12 cellular contexts compared by ENCODE assay signal in genomic region chr1:109508001-109508872, GRCh38. TPM values are rescaled to one million over a fixed set of nuclear protein-coding genes. Genes with fewer than 3 reads are reported as not detected.
DNase-seq lines count a peak whose midpoint lies in the region; ATAC-seq, FAIRE-seq and TF ChIP-seq lines count a peak whose summit lies in the region.
"Had no signal": no experiment of that assay in that cellular context is flagged by ENCODE, and none has a peak within 500 bp of the region (broad histone marks: within the 10 kb centered on the region; RNA-seq: fewer than 3 reads in every experiment).

No MANE protein-coding gene starts in this region.

- H3K9me3 Mint-ChIP-seq in brain = peaks cover 0 to 4% (median 0%) of the 10 kb centered on the region in 5 experiments
- no peaks in the 10 kb centered on the region for H3K9me3 Mint-ChIP-seq in natural killer cell treated with Interleukin-12 subunit alpha and Interleukin-12 subunit beta and Interleukin-15 and Interleukin-18, amount 100 ng/mL, for 72 hours

- TF ChIP-seq EP300 in HepG2 (IDR thresholded peaks at IDR 0.05; ENCODE audit: low read depth in 2 of 2, low read length in 2 of 2) (no peak), HepG2 (CRISPR knock-in tag; IDR thresholded peaks at IDR 0.05; ENCODE audit: borderline replicate concordance) (no peak)

- FAIRE-seq in HepG2 (lab: Jason Lieb, UNC) = no peak

- no peaks in the 10 kb centered on the region for H3K36me3 ChIP-seq in HepG2 (replicated peaks in 1 of 2; ENCODE audit: control insufficient read depth in 1 of 2, insufficient read depth in 2 of 2, low read length in 2 of 2)
- no peaks in the 10 kb centered on the region for H3K36me3 ChIP-seq in right lobe of liver
- no peaks in the 10 kb centered on the region for H3K36me3 ChIP-seq in upper lobe of right lung

- WGBS in HepG2 (ENCODE audit: low lambda C conversion rate) = 86% methylated on average over 21 of the region's 25 CpGs
- WGBS in right lobe of liver (ENCODE audit: insufficient coverage, low coverage, low lambda C conversion rate, missing lambda C conversion rate) = 87% methylated on average over 17 of the region's 25 CpGs

- in situ Hi-C loops in HepG2 (cut with HindIII; ENCODE audit: extremely low pct_ligation_motif_present, low pct_unique_long_range_greater_than_20kb) = no loop called here

- ATAC-seq in HepG2 = peak; percentile 13; the same call in 2 of the 3 replicates
- ATAC-seq in right lobe of liver = no peak
- ATAC-seq in natural killer cell treated with Interleukin-12 subunit alpha and Interleukin-12 subunit beta and Interleukin-15 and Interleukin-18, amount 100 ng/mL, for 72 hours = no peak
- no peak for ATAC-seq in upper lobe of right lung
- no peak for ATAC-seq in GM21423 (IDR thresholded peaks at IDR 0.05; ENCODE audit: unreplicated experiment)

- no peaks in the 10 kb centered on the region for H3K79me2 ChIP-seq in HepG2 (ENCODE audit: insufficient read depth, low read length)

- peaks cover 55% of the 10 kb centered on the region for H3K4me1 Mint-ChIP-seq in brain
- peaks cover 34 to 38% of the 10 kb centered on the region in 2 donors for H3K4me1 Mint-ChIP-seq in natural killer cell treated with Interleukin-12 subunit alpha and Interleukin-12 subunit beta and Interleukin-15 and Interleukin-18, amount 100 ng/mL, for 72 hours (ENCODE audit: low read depth in 2 of 2)

- peak overlapping the region; percentile 82 to 92 (median 87) for H3K4me3 Mint-ChIP-seq in brain
- peak overlapping the region; percentile 82 for H3K4me3 Mint-ChIP-seq in natural killer cell treated with Interleukin-12 subunit alpha and Interleukin-12 subunit beta and Interleukin-15 and Interleukin-18, amount 100 ng/mL, for 72 hours

- no peak overlapping the region for H2AFZ ChIP-seq in HepG2 (ENCODE audit: low read length)

- H3K4me3 ChIP-seq in HepG2 (replicated peaks in 1 of 3; ENCODE audit: insufficient read depth in 1 of 3, low read depth in 2 of 3, low read length in 3 of 3) (no peak overlapping the region; a peak in 1 of 6 replicates), right lobe of liver (no peak overlapping the region), upper lobe of right lung (peak overlapping the region; percentile 68)

- H3K4me1 ChIP-seq in HepG2 (ENCODE audit: insufficient read depth, low read length) (peaks cover 17% of the 10 kb centered on the region), right lobe of liver (peaks cover 0 to 3% (median 1%) of the 10 kb centered on the region in 4 donors), upper lobe of right lung (peaks cover 15% of the 10 kb centered on the region)

- TF ChIP-seq RAD21 in HepG2 (CRISPR knock-in tag; IDR thresholded peaks at IDR 0.05) = no peak

- H3K9me3 ChIP-seq in HepG2 (ENCODE audit: low read length) = no peaks in the 10 kb centered on the region
- H3K9me3 ChIP-seq in right lobe of liver = no peaks in the 10 kb centered on the region
- H3K9me3 ChIP-seq in upper lobe of right lung = no peaks in the 10 kb centered on the region

- H3K36me3 Mint-ChIP-seq in brain = peaks cover 33% of the 10 kb centered on the region
- no peaks in the 10 kb centered on the region for H3K36me3 Mint-ChIP-seq in natural killer cell treated with Interleukin-12 subunit alpha and Interleukin-12 subunit beta and Interleukin-15 and Interleukin-18, amount 100 ng/mL, for 72 hours

- H3K27ac ChIP-seq in HepG2 (ENCODE audit: extremely low read length, insufficient read depth, low read length) = no peak overlapping the region
- no peak overlapping the region for H3K27ac ChIP-seq in right lobe of liver
- no peak overlapping the region for H3K27ac ChIP-seq in upper lobe of right lung
- H3K27ac ChIP-seq in RWPE1 = no peak overlapping the region
- H3K27ac ChIP-seq: GM23248 had no signal

- no peak overlapping the region for H3K4me2 ChIP-seq in HepG2 (ENCODE audit: low read depth, low read length)

- CTCF ChIA-PET in HepG2 (lab: Yijun Ruan, JAX; ENCODE audit: low intra/inter-chr PET ratio, low total read pairs) = no interaction called here
- CTCF ChIA-PET in RWPE1 (lab: Yijun Ruan, JAX) = interaction anchor here (0.6 to 6.9 kb wide), 3 partner anchors 14 to 52 kb away, joined by 3 to 41 read pairs (median 3); no protein-coding TSS in a partner anchor

- BruUV-seq in HepG2 (replicated peaks; lab: Mats Ljungman, UMichigan) = no TSS peak

- POLR2A ChIA-PET in HepG2 (lab: Yijun Ruan, JAX) = interaction anchor here (0.8 kb wide), 1 partner anchor 40 kb away, joined by 3 read pairs; the partner anchor contains the start of gene GNAI3
- POLR2A ChIA-PET in RWPE1 (lab: Yijun Ruan, JAX; ENCODE audit: low non-redundant PET) = no interaction called here

- intact Hi-C loops in HepG2 (cut with micrococcal nuclease; ENCODE audit: unreplicated experiment) = no loop called here
- intact Hi-C loops in right lobe of liver (cut with DNase I) = no loop called here
- intact Hi-C loops in upper lobe of right lung (cut with DNase I) = no loop called here

- no peak for TF ChIP-seq CTCF in HepG2 (CRISPR knock-in tag; IDR thresholded peaks at IDR 0.05)
- no peak for TF ChIP-seq CTCF in right lobe of liver (IDR thresholded peaks at IDR 0.05)
- no peak for TF ChIP-seq CTCF in brain (conservative IDR thresholded peaks at IDR 0.05)
- no peak for TF ChIP-seq CTCF in upper lobe of right lung (IDR thresholded peaks at IDR 0.05)
- TF ChIP-seq CTCF in RWPE1 (conservative IDR thresholded peaks at IDR 0.05; ENCODE audit: low read depth) = no peak

- peak overlapping the region; percentile 62 to 79 (median 76) for H3K27ac Mint-ChIP-seq in brain
- peak overlapping the region in 1 of 2 donors; percentile 67 for H3K27ac Mint-ChIP-seq in natural killer cell treated with Interleukin-12 subunit alpha and Interleukin-12 subunit beta and Interleukin-15 and Interleukin-18, amount 100 ng/mL, for 72 hours

- peaks cover 7% of the 10 kb centered on the region for H3K27me3 Mint-ChIP-seq in brain
- H3K27me3 Mint-ChIP-seq in natural killer cell treated with Interleukin-12 subunit alpha and Interleukin-12 subunit beta and Interleukin-15 and Interleukin-18, amount 100 ng/mL, for 72 hours = peaks cover 0 to 7% of the 10 kb centered on the region in 2 donors

- peaks cover 0 to 18% of the 10 kb centered on the region in 2 experiments; a peak in 3 of 5 replicates for H3K27me3 ChIP-seq in HepG2 (ENCODE audit: control insufficient read depth in 1 of 2, insufficient read depth in 2 of 2, low read length in 2 of 2)
- no peaks in the 10 kb centered on the region for H3K27me3 ChIP-seq in right lobe of liver
- H3K27me3 ChIP-seq in upper lobe of right lung = no peaks in the 10 kb centered on the region

- H3K9ac ChIP-seq in HepG2 (ENCODE audit: insufficient read depth, low read depth, low read length) = no peak overlapping the region

- H4K20me1 ChIP-seq in HepG2 (ENCODE audit: insufficient read depth, low read length) = no peaks in the 10 kb centered on the region

- no peak for DNase-seq in HepG2 (ENCODE audit: low spot score)
- DNase-seq in right lobe of liver = no peak
- no peak for DNase-seq in natural killer cell treated with Interleukin-12 subunit alpha and Interleukin-12 subunit beta and Interleukin-15 and Interleukin-18, amount 100 ng/mL, for 72 hours (ENCODE audit: low spot score)
- no peak for DNase-seq in upper lobe of right lung
- no peak for DNase-seq in RWPE1 (ENCODE audit: low spot score)
- no peak for DNase-seq in middle frontal gyrus (ENCODE audit: extremely low spot score, low spot score)
- DNase-seq: GM23248, NCI-H1417 treated with DMSO at 0.1 percent for 48 hours, NCI-H748 treated with DMSO at 0.1 percent for 48 hours had no signal

- no peak for TF ChIP-seq POLR2A in HepG2 (IDR thresholded peaks at IDR 0.05; ENCODE audit: insufficient read depth in 1 of 2, low read depth in 2 of 2, low read length in 2 of 2)
- TF ChIP-seq POLR2A in right lobe of liver (IDR thresholded peaks at IDR 0.05) = no peak

RNA-seq across cellular contexts. Expression of gene AMIGO1, which starts 1.3 kb away (rescaled TPM):
- total RNA-seq in HepG2 (2016; rRNA removed; fragmentation: Illumina TruSeq; extraction: Trizol) (1.00 and 1.3 TPM in 2 replicates), right lobe of liver (1 to 10 TPM; 2.6 to 3.9 (median 3.2) TPM), upper lobe of right lung (13.3 TPM)
- total RNA-seq in HepG2 (2016; cell fraction: cytosol; rRNA removed; fragmentation: Illumina TruSeq; extraction: Trizol; ENCODE audit: low read depth) = 0.18 and 0.20 TPM in 2 replicates
- total RNA-seq in HepG2 (2016; cell fraction: insoluble cytoplasmic fraction; rRNA removed; fragmentation: Illumina TruSeq; extraction: Trizol) = 0.86 and 1.2 TPM in 2 replicates
- 0.80 and 0.83 TPM in 2 replicates for total RNA-seq in HepG2 (2016; cell fraction: membrane; rRNA removed; fragmentation: Illumina TruSeq; extraction: Trizol)
- total RNA-seq in HepG2 (2016; cell fraction: nucleus; rRNA removed; fragmentation: Illumina TruSeq; extraction: Trizol) = 1.3 and 1.4 TPM in 2 replicates
- polyA plus RNA-seq in HepG2 (2011; rRNA removed) (0.40 and 0.85 TPM in 2 replicates), brain (ENCODE audit: insufficient read depth, low read depth, low replicate concordance) (19.2 TPM)
- 0.47 and 0.56 TPM in 2 replicates for polyA plus RNA-seq in HepG2 (2011; cell fraction: cytosol; rRNA removed)
- polyA plus RNA-seq in HepG2 (2011; cell fraction: nucleus; rRNA removed) = 0.59 and 0.66 TPM in 2 replicates
- polyA plus RNA-seq in HepG2 (2012) = 0.91 and 1.3 TPM in 2 replicates
- polyA plus RNA-seq in HepG2 (2016; cell fraction: cytosol; fragmentation: Illumina TruSeq; extraction: Trizol; ENCODE audit: low read depth) = 0.20 TPM in 2 replicates
- polyA plus RNA-seq in HepG2 (2016; cell fraction: insoluble cytoplasmic fraction; fragmentation: Illumina TruSeq; extraction: Trizol; ENCODE audit: low read depth) = 0.64 and 0.81 TPM in 2 replicates
- polyA plus RNA-seq in HepG2 (2016; cell fraction: membrane; fragmentation: Illumina TruSeq; extraction: Trizol; ENCODE audit: low read depth) = 0.51 and 0.61 TPM in 2 replicates
- polyA plus RNA-seq in HepG2 (2016; cell fraction: nucleus; fragmentation: Illumina TruSeq; extraction: Trizol; ENCODE audit: insufficient read depth, low read depth) = 1.6 and 2.2 TPM in 2 replicates
- 1.2 and 1.7 TPM in 2 replicates for polyA minus RNA-seq in HepG2 (2011; rRNA and poly(A)+ RNA removed; ENCODE audit: low replicate concordance)
- 0.35 and 0.89 TPM in 2 replicates for polyA minus RNA-seq in HepG2 (2011; cell fraction: cytosol; rRNA and poly(A)+ RNA removed)
- 0.39 and 0.62 TPM in 2 replicates for polyA minus RNA-seq in HepG2 (2011; cell fraction: nucleus; rRNA and poly(A)+ RNA removed)
- 1 to 10 TPM in 1 of 2 donors, under 1 TPM in 1; 0.90 to 1.0 TPM for total RNA-seq in natural killer cell treated with Interleukin-12 subunit alpha and Interleukin-12 subunit beta and Interleukin-15 and Interleukin-18, amount 100 ng/mL, for 72 hours

RNA-seq across cellular contexts. Expression of gene CYB561D1, which starts 14.3 kb away (rescaled TPM):
- total RNA-seq in HepG2 (2016; rRNA removed; fragmentation: Illumina TruSeq; extraction: Trizol) (3.9 and 4.1 TPM in 2 replicates), right lobe of liver (1 to 10 TPM; 1.5 to 3.1 (median 2.4) TPM), upper lobe of right lung (13.1 TPM)
- 0.44 and 1.0 TPM in 2 replicates for total RNA-seq in HepG2 (2016; cell fraction: cytosol; rRNA removed; fragmentation: Illumina TruSeq; extraction: Trizol; ENCODE audit: low read depth)
- total RNA-seq in HepG2 (2016; cell fraction: insoluble cytoplasmic fraction; rRNA removed; fragmentation: Illumina TruSeq; extraction: Trizol) = 3.5 and 4.3 TPM in 2 replicates
- 2.2 and 2.3 TPM in 2 replicates for total RNA-seq in HepG2 (2016; cell fraction: membrane; rRNA removed; fragmentation: Illumina TruSeq; extraction: Trizol)
- total RNA-seq in HepG2 (2016; cell fraction: nucleus; rRNA removed; fragmentation: Illumina TruSeq; extraction: Trizol) = 4.4 and 5.2 TPM in 2 replicates
- polyA plus RNA-seq in HepG2 (2011; rRNA removed) (3.9 and 4.5 TPM in 2 replicates), brain (ENCODE audit: insufficient read depth, low read depth, low replicate concordance) (7.5 TPM)
- polyA plus RNA-seq in HepG2 (2011; cell fraction: cytosol; rRNA removed) = 4.0 and 4.2 TPM in 2 replicates
- polyA plus RNA-seq in HepG2 (2011; cell fraction: nucleus; rRNA removed) = 6.7 and 7.1 TPM in 2 replicates
- polyA plus RNA-seq in HepG2 (2012) = 2.4 and 3.6 TPM in 2 replicates
- 0.35 TPM in 2 replicates for polyA plus RNA-seq in HepG2 (2016; cell fraction: cytosol; fragmentation: Illumina TruSeq; extraction: Trizol; ENCODE audit: low read depth)
- 2.1 and 2.6 TPM in 2 replicates for polyA plus RNA-seq in HepG2 (2016; cell fraction: insoluble cytoplasmic fraction; fragmentation: Illumina TruSeq; extraction: Trizol; ENCODE audit: low read depth)
- polyA plus RNA-seq in HepG2 (2016; cell fraction: membrane; fragmentation: Illumina TruSeq; extraction: Trizol; ENCODE audit: low read depth) = 1.2 and 1.4 TPM in 2 replicates
- 7.6 and 8.4 TPM in 2 replicates for polyA plus RNA-seq in HepG2 (2016; cell fraction: nucleus; fragmentation: Illumina TruSeq; extraction: Trizol; ENCODE audit: insufficient read depth, low read depth)
- 10.4 and 12.2 TPM in 2 replicates for polyA minus RNA-seq in HepG2 (2011; rRNA and poly(A)+ RNA removed; ENCODE audit: low replicate concordance)
- polyA minus RNA-seq in HepG2 (2011; cell fraction: cytosol; rRNA and poly(A)+ RNA removed) = 1.5 and 2.7 TPM in 2 replicates
- polyA minus RNA-seq in HepG2 (2011; cell fraction: nucleus; rRNA and poly(A)+ RNA removed) = 2.3 and 4.1 TPM in 2 replicates
- total RNA-seq in natural killer cell treated with Interleukin-12 subunit alpha and Interleukin-12 subunit beta and Interleukin-15 and Interleukin-18, amount 100 ng/mL, for 72 hours = 10 to 100 TPM; 13.1 to 18.7 TPM

RNA-seq across cellular contexts. Expression of gene ATXN7L2, which starts 24.5 kb away (rescaled TPM):
- 1.3 and 2.7 TPM in 2 replicates for total RNA-seq in HepG2 (2016; rRNA removed; fragmentation: Illumina TruSeq; extraction: Trizol)
- 1.7 and 1.9 TPM in 2 replicates for total RNA-seq in HepG2 (2016; cell fraction: cytosol; rRNA removed; fragmentation: Illumina TruSeq; extraction: Trizol; ENCODE audit: low read depth)
- total RNA-seq in HepG2 (2016; cell fraction: insoluble cytoplasmic fraction; rRNA removed; fragmentation: Illumina TruSeq; extraction: Trizol) = 1.6 and 2.7 TPM in 2 replicates
- 2.1 and 2.6 TPM in 2 replicates for total RNA-seq in HepG2 (2016; cell fraction: membrane; rRNA removed; fragmentation: Illumina TruSeq; extraction: Trizol)
- 3.2 and 3.4 TPM in 2 replicates for total RNA-seq in HepG2 (2016; cell fraction: nucleus; rRNA removed; fragmentation: Illumina TruSeq; extraction: Trizol)
- 2.8 and 3.0 TPM in 2 replicates for polyA plus RNA-seq in HepG2 (2011; rRNA removed)
- 1.3 and 2.3 TPM in 2 replicates for polyA plus RNA-seq in HepG2 (2011; cell fraction: cytosol; rRNA removed)
- polyA plus RNA-seq in HepG2 (2011; cell fraction: nucleus; rRNA removed) = 14.3 and 20.6 TPM in 2 replicates
- polyA plus RNA-seq in HepG2 (2012) = 1.5 and 1.8 TPM in 2 replicates
- 1.1 and 1.3 TPM in 2 replicates for polyA plus RNA-seq in HepG2 (2016; cell fraction: cytosol; fragmentation: Illumina TruSeq; extraction: Trizol; ENCODE audit: low read depth)
- polyA plus RNA-seq in HepG2 (2016; cell fraction: insoluble cytoplasmic fraction; fragmentation: Illumina TruSeq; extraction: Trizol; ENCODE audit: low read depth) = 2.1 and 2.2 TPM in 2 replicates
- polyA plus RNA-seq in HepG2 (2016; cell fraction: membrane; fragmentation: Illumina TruSeq; extraction: Trizol; ENCODE audit: low read depth) = 1.7 and 2.1 TPM in 2 replicates
- 8.6 and 9.8 TPM in 2 replicates for polyA plus RNA-seq in HepG2 (2016; cell fraction: nucleus; fragmentation: Illumina TruSeq; extraction: Trizol; ENCODE audit: insufficient read depth, low read depth)
- 5.7 and 8.5 TPM in 2 replicates for polyA minus RNA-seq in HepG2 (2011; rRNA and poly(A)+ RNA removed; ENCODE audit: low replicate concordance)
- 0.97 and 1.4 TPM in 2 replicates for polyA minus RNA-seq in HepG2 (2011; cell fraction: cytosol; rRNA and poly(A)+ RNA removed)
- polyA minus RNA-seq in HepG2 (2011; cell fraction: nucleus; rRNA and poly(A)+ RNA removed) = 10.9 and 15.0 TPM in 2 replicates
- total RNA-seq in right lobe of liver = 1 to 10 TPM; 1.5 to 6.1 (median 3.1) TPM
- 9.2 TPM for polyA plus RNA-seq in brain (ENCODE audit: insufficient read depth, low read depth, low replicate concordance)
- 10 to 100 TPM in 1 of 2 donors, 1 to 10 TPM in 1; 8.4 to 19.9 TPM for total RNA-seq in natural killer cell treated with Interleukin-12 subunit alpha and Interleukin-12 subunit beta and Interleukin-15 and Interleukin-18, amount 100 ng/mL, for 72 hours
- 4.6 TPM for total RNA-seq in upper lobe of right lung

RNA-seq across cellular contexts. Expression of gene GPR61, which starts 31.4 kb away (rescaled TPM):
- total RNA-seq in HepG2 (2016; rRNA removed; fragmentation: Illumina TruSeq; extraction: Trizol) (not detected in 2 replicates), right lobe of liver (not detected), upper lobe of right lung (not detected)
- 0.35 and 0.81 TPM in 2 replicates for total RNA-seq in HepG2 (2016; cell fraction: cytosol; rRNA removed; fragmentation: Illumina TruSeq; extraction: Trizol; ENCODE audit: low read depth)
- total RNA-seq in HepG2 (2016; cell fraction: insoluble cytoplasmic fraction; rRNA removed; fragmentation: Illumina TruSeq; extraction: Trizol) = 0.30 TPM in 1 of 2 replicates, not detected in the other
- 0.46 and 0.48 TPM in 2 replicates for total RNA-seq in HepG2 (2016; cell fraction: membrane; rRNA removed; fragmentation: Illumina TruSeq; extraction: Trizol)
- total RNA-seq in HepG2 (2016; cell fraction: nucleus; rRNA removed; fragmentation: Illumina TruSeq; extraction: Trizol) = 0.28 TPM in 1 of 2 replicates, not detected in the other
- polyA plus RNA-seq in HepG2 (2011; rRNA removed) (not detected in 2 replicates), brain (ENCODE audit: insufficient read depth, low read depth, low replicate concordance) (1.6 TPM)
- not detected in 2 replicates for polyA plus RNA-seq in HepG2 (2011; cell fraction: cytosol; rRNA removed)
- 0.05 TPM in 1 of 2 replicates, not detected in the other for polyA plus RNA-seq in HepG2 (2011; cell fraction: nucleus; rRNA removed)
- polyA plus RNA-seq in HepG2 (2012) = 0.43 and 0.49 TPM in 2 replicates
- polyA plus RNA-seq in HepG2 (2016; cell fraction: cytosol; fragmentation: Illumina TruSeq; extraction: Trizol; ENCODE audit: low read depth) = not detected in 2 replicates
- polyA plus RNA-seq in HepG2 (2016; cell fraction: insoluble cytoplasmic fraction; fragmentation: Illumina TruSeq; extraction: Trizol; ENCODE audit: low read depth) = not detected in 2 replicates
- not detected in 2 replicates for polyA plus RNA-seq in HepG2 (2016; cell fraction: membrane; fragmentation: Illumina TruSeq; extraction: Trizol; ENCODE audit: low read depth)
- not detected in 2 replicates for polyA plus RNA-seq in HepG2 (2016; cell fraction: nucleus; fragmentation: Illumina TruSeq; extraction: Trizol; ENCODE audit: insufficient read depth, low read depth)
- 0.40 TPM in 1 of 2 replicates, not detected in the other for polyA minus RNA-seq in HepG2 (2011; rRNA and poly(A)+ RNA removed; ENCODE audit: low replicate concordance)
- polyA minus RNA-seq in HepG2 (2011; cell fraction: cytosol; rRNA and poly(A)+ RNA removed) = not detected in 2 replicates
- 0.90 TPM in 1 of 2 replicates, not detected in the other for polyA minus RNA-seq in HepG2 (2011; cell fraction: nucleus; rRNA and poly(A)+ RNA removed)
- not detected for total RNA-seq in natural killer cell treated with Interleukin-12 subunit alpha and Interleukin-12 subunit beta and Interleukin-15 and Interleukin-18, amount 100 ng/mL, for 72 hours
- total RNA-seq: epithelial cell of proximal tubule, GM23248 had no signal
- polyA plus RNA-seq: GM23248 had no signal

RNA-seq across cellular contexts. Expression of gene GNAI3, which starts 40.2 kb away (rescaled TPM):
- total RNA-seq in HepG2 (2016; rRNA removed; fragmentation: Illumina TruSeq; extraction: Trizol) = 9.0 and 11.0 TPM in 2 replicates
- 1.1 TPM in 2 replicates for total RNA-seq in HepG2 (2016; cell fraction: cytosol; rRNA removed; fragmentation: Illumina TruSeq; extraction: Trizol; ENCODE audit: low read depth)
- 9.0 and 11.4 TPM in 2 replicates for total RNA-seq in HepG2 (2016; cell fraction: insoluble cytoplasmic fraction; rRNA removed; fragmentation: Illumina TruSeq; extraction: Trizol)
- 2.8 and 3.3 TPM in 2 replicates for total RNA-seq in HepG2 (2016; cell fraction: membrane; rRNA removed; fragmentation: Illumina TruSeq; extraction: Trizol)
- total RNA-seq in HepG2 (2016; cell fraction: nucleus; rRNA removed; fragmentation: Illumina TruSeq; extraction: Trizol) = 7.4 and 8.2 TPM in 2 replicates
- 3.2 and 4.3 TPM in 2 replicates for polyA plus RNA-seq in HepG2 (2011; rRNA removed)
- polyA plus RNA-seq in HepG2 (2011; cell fraction: cytosol; rRNA removed) = 1.9 and 3.2 TPM in 2 replicates
- polyA plus RNA-seq in HepG2 (2011; cell fraction: nucleus; rRNA removed) = 1.5 and 1.9 TPM in 2 replicates
- polyA plus RNA-seq in HepG2 (2012) = 4.1 and 4.5 TPM in 2 replicates
- 0.65 and 0.78 TPM in 2 replicates for polyA plus RNA-seq in HepG2 (2016; cell fraction: cytosol; fragmentation: Illumina TruSeq; extraction: Trizol; ENCODE audit: low read depth)
- 7.9 and 8.3 TPM in 2 replicates for polyA plus RNA-seq in HepG2 (2016; cell fraction: insoluble cytoplasmic fraction; fragmentation: Illumina TruSeq; extraction: Trizol; ENCODE audit: low read depth)
- polyA plus RNA-seq in HepG2 (2016; cell fraction: membrane; fragmentation: Illumina TruSeq; extraction: Trizol; ENCODE audit: low read depth) = 1.5 and 1.6 TPM in 2 replicates
- polyA plus RNA-seq in HepG2 (2016; cell fraction: nucleus; fragmentation: Illumina TruSeq; extraction: Trizol; ENCODE audit: insufficient read depth, low read depth) = 4.4 and 4.6 TPM in 2 replicates
- 4.2 and 4.8 TPM in 2 replicates for polyA minus RNA-seq in HepG2 (2011; rRNA and poly(A)+ RNA removed; ENCODE audit: low replicate concordance)
- polyA minus RNA-seq in HepG2 (2011; cell fraction: cytosol; rRNA and poly(A)+ RNA removed) = 4.1 TPM in 2 replicates
- 20.0 and 20.5 TPM in 2 replicates for polyA minus RNA-seq in HepG2 (2011; cell fraction: nucleus; rRNA and poly(A)+ RNA removed)
- total RNA-seq in right lobe of liver = 1 to 10 TPM; 2.5 to 4.3 (median 3.3) TPM
- 5.6 TPM for polyA plus RNA-seq in brain (ENCODE audit: insufficient read depth, low read depth, low replicate concordance)
- total RNA-seq in natural killer cell treated with Interleukin-12 subunit alpha and Interleukin-12 subunit beta and Interleukin-15 and Interleukin-18, amount 100 ng/mL, for 72 hours = 1 to 10 TPM; 8.9 to 10.0 TPM
- 6.9 TPM for total RNA-seq in upper lobe of right lung
